ENCODE assay signal across 20 cellular contexts in the genomic region with DNA sequence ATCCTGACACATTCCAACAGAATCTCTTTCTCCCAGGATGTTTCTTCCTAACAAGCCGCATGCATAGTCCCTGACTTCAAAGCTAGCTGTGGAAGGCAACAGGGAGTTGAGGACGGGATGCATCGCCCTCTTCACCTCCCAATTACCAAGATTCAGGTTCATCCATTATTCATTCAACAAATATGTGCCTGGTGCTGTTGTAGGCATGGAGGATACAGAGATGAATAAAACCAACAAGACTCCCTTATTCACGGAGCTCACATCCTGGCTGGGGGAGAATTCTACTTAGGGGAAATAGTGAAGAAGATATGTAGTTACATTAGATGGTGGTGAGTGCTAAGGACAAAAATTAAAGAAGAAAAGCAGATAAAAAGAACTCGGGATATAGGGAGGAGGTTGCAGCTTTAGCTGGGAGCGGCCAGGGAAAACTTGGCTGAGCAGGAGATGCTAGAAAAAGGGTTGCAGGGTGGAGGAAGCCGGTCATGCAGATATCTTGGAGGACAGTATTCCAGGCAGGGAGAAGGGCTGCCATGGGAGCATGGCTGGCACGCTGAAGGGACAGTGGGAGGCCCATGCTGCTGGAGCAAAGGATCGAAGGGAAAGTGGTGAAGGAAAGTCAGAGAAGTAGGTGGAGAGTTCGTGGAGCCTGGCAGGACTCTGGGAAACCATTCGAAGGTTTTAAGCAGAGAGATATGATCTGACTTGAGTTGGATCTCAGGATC. TPM values are rescaled to one million over a fixed set of nuclear protein-coding genes. Genes with fewer than 3 reads are reported as not detected.
DNase-seq lines count a peak whose midpoint lies in the region; ATAC-seq and TF ChIP-seq lines count a peak whose summit lies in the region.
"Had no signal": no experiment of that assay in that cellular context is flagged by ENCODE, and none has a peak within 500 bp of the region (broad histone marks: within the 10 kb centered on the region; RNA-seq: fewer than 3 reads in every experiment).

No MANE protein-coding gene starts in this region.

- H3K4me1 Mint-ChIP-seq in central memory CD8-positive, alpha-beta T cell: peaks cover 11% of the 10 kb centered on the region
- peaks cover 13% of the 10 kb centered on the region for H3K4me1 Mint-ChIP-seq in activated T-cell treated with anti-CD3 and anti-CD28 coated beads, Interleukin-2, amount 50 U/mL, for 72 hours (ENCODE audit: low read depth)

- peaks cover 38% of the 10 kb centered on the region for H3K27me3 Mint-ChIP-seq in central memory CD8-positive, alpha-beta T cell
- H3K27me3 Mint-ChIP-seq in activated T-cell treated with anti-CD3 and anti-CD28 coated beads, Interleukin-2, amount 50 U/mL, for 72 hours (ENCODE audit: low read depth): peaks cover 54% of the 10 kb centered on the region

- WGBS in HUES64: 83% methylated on average over 11 of the region's 11 CpGs

- H3K27ac ChIP-seq in A673 (ENCODE audit: low read depth, low read length, poor library complexity, severe bottlenecking) (peak overlapping the region; percentile 79), HUES64 (ENCODE audit: low read depth, low read length) (peak overlapping the region; percentile 9), muscle layer of colon (ENCODE audit: low read depth, low read length) (peak overlapping the region; percentile 25)
- H3K27ac ChIP-seq: cardiac muscle cell, KMS-11, ovary, SJSA1 had no signal

- H3K27me3 ChIP-seq in A673 (replicated peaks; ENCODE audit: insufficient read depth, low read depth, low read length, poor library complexity): no peaks in the 10 kb centered on the region
- H3K27me3 ChIP-seq in HUES64 (ENCODE audit: insufficient read depth, low read length): no peaks in the 10 kb centered on the region
- H3K27me3 ChIP-seq in muscle layer of colon (ENCODE audit: control insufficient read depth in 1 of 2, insufficient read depth in 2 of 2, low read length in 2 of 2): no peaks in the 10 kb centered on the region
- H3K27me3 ChIP-seq: cardiac muscle cell, ovary, SJSA1 had no signal

- intact Hi-C loops in A673 (cut with micrococcal nuclease; ENCODE audit: unreplicated experiment): no loop called here

- BruUV-seq in A673 (replicated peaks; lab: Mats Ljungman, UMichigan): no TSS peak

- H3K36me3 Mint-ChIP-seq in central memory CD8-positive, alpha-beta T cell (ENCODE audit: insufficient read depth): no peaks in the 10 kb centered on the region
- no peaks in the 10 kb centered on the region for H3K36me3 Mint-ChIP-seq in activated T-cell treated with anti-CD3 and anti-CD28 coated beads, Interleukin-2, amount 50 U/mL, for 72 hours (ENCODE audit: insufficient read depth in 2 of 2)
- H3K36me3 Mint-ChIP-seq: memory B cell had no signal

- no peak for TF ChIP-seq CTCF in A673 (conservative IDR thresholded peaks at IDR 0.05; ENCODE audit: low read depth, low read length)

- no peak overlapping the region for H3K4me3 ChIP-seq in A673 (ENCODE audit: low read depth, low read length, poor library complexity, severe bottlenecking)
- H3K4me3 ChIP-seq in HUES64 (ENCODE audit: low read length): 0 out of 2 replicates have a peak overlapping the region, but pooled peaks have one; percentile 2
- no peak overlapping the region for H3K4me3 ChIP-seq in muscle layer of colon (ENCODE audit: low read depth in 1 of 2, low read length in 2 of 2)
- H3K4me3 ChIP-seq: cardiac muscle cell, ovary, SJSA1 had no signal

- H3K9me3 ChIP-seq in A673 (ENCODE audit: low read depth, low read length, poor library complexity, severe bottlenecking) (no peaks in the 10 kb centered on the region), HUES64 (ENCODE audit: insufficient read depth, low read depth, low read length) (no peaks in the 10 kb centered on the region), muscle layer of colon (ENCODE audit: low read length) (no peaks in the 10 kb centered on the region)
- H3K9me3 ChIP-seq: ovary, SJSA1 had no signal

- CTCF ChIA-PET in A673 (lab: Charles Lee): no interaction called here

- no peak for ATAC-seq in central memory CD8-positive, alpha-beta T cell (replicated peaks; ENCODE audit: extremely low read depth, poor library complexity, severe bottlenecking)
- no peak for ATAC-seq in activated T-cell treated with anti-CD3 and anti-CD28 coated beads, Interleukin-2, amount 50 U/mL, for 72 hours (replicated peaks in 1 of 2)

- H3K9me3 Mint-ChIP-seq in central memory CD8-positive, alpha-beta T cell: no peaks in the 10 kb centered on the region
- H3K9me3 Mint-ChIP-seq in activated T-cell treated with anti-CD3 and anti-CD28 coated beads, Interleukin-2, amount 50 U/mL, for 72 hours: no peaks in the 10 kb centered on the region
- H3K9me3 Mint-ChIP-seq: activated CD4-positive, alpha-beta T cell treated with anti-CD3 and anti-CD28 coated beads, Interleukin-2, amount 10 ng/mL, durations not matched to agents 7 days and 5 days; memory B cell had no signal

- peak overlapping the region; percentile 4 for H3K27ac Mint-ChIP-seq in central memory CD8-positive, alpha-beta T cell (ENCODE audit: low read depth)
- no peak overlapping the region for H3K27ac Mint-ChIP-seq in activated T-cell treated with anti-CD3 and anti-CD28 coated beads, Interleukin-2, amount 50 U/mL, for 72 hours
- H3K27ac Mint-ChIP-seq: activated CD4-positive, alpha-beta T cell treated with anti-CD3 and anti-CD28 coated beads, Interleukin-2, amount 10 ng/mL, durations not matched to agents 7 days and 5 days; memory B cell had no signal

- H3K9ac ChIP-seq in HUES64 (ENCODE audit: low read depth, low read length) (no peak overlapping the region), muscle layer of colon (ENCODE audit: low read length) (no peak overlapping the region)
- H3K9ac ChIP-seq: KMS-11 had no signal

- DNase-seq in A673 (ENCODE audit: low spot score): no peak
- no peak for DNase-seq in central memory CD8-positive, alpha-beta T cell (ENCODE audit: low spot score in 2 of 2)
- no peak for DNase-seq in GM19238 (ENCODE audit: insufficient read length, low spot score)
- no peak for DNase-seq in activated T-cell treated with anti-CD3 and anti-CD28 coated beads, Interleukin-2, amount 50 U/mL, for 72 hours
- no peak for DNase-seq in stimulated activated CD4-positive, alpha-beta T cell treated with anti-CD3 and anti-CD28 coated beads, Interleukin-4, amount 100 ng/mL, for 1 hour
- DNase-seq in A172 (ENCODE audit: low spot score): no peak
- DNase-seq: activated CD4-positive, alpha-beta T cell treated with anti-CD3 and anti-CD28 coated beads, Interleukin-2, amount 10 ng/mL, durations not matched to agents 7 days and 5 days; activated naive CD4-positive, alpha-beta T cell treated with anti-CD3 and anti-CD28 coated beads, Interleukin-2, amount 50 U/mL, for 16 hours; GF-D8; NCI-H146; NCI-H446 treated with DMSO at 0.1 percent for 48 hours; ovary; stimulated activated naive CD4-positive, alpha-beta T cell treated with Interleukin-2 at 50 U/mL for 16 hours had no signal

- H3K4me1 ChIP-seq in A673 (ENCODE audit: insufficient read depth, low read length, poor library complexity, severe bottlenecking): peaks cover 69% of the 10 kb centered on the region
- H3K4me1 ChIP-seq in HUES64 (ENCODE audit: insufficient read depth, low read length): peaks cover 57% of the 10 kb centered on the region
- H3K4me1 ChIP-seq in muscle layer of colon (ENCODE audit: insufficient read depth, low read length): peaks cover 52% of the 10 kb centered on the region

- POLR2A ChIA-PET in A673 (lab: Charles Lee; ENCODE audit: low non-redundant PET): no interaction called here

- H3K36me3 ChIP-seq in A673 (ENCODE audit: insufficient read depth, low read length, poor library complexity, severe bottlenecking) (no peaks in the 10 kb centered on the region), HUES64 (ENCODE audit: insufficient read depth, low read length) (peaks cover 7% of the 10 kb centered on the region; the same call in 1 of the 2 replicates), muscle layer of colon (ENCODE audit: insufficient read depth, low read length) (no peaks in the 10 kb centered on the region)
- H3K36me3 ChIP-seq: cardiac muscle cell, ovary had no signal

- no peak overlapping the region for H3K4me3 Mint-ChIP-seq in central memory CD8-positive, alpha-beta T cell
- no peak overlapping the region for H3K4me3 Mint-ChIP-seq in activated T-cell treated with anti-CD3 and anti-CD28 coated beads, Interleukin-2, amount 50 U/mL, for 72 hours
- H3K4me3 Mint-ChIP-seq: activated CD4-positive, alpha-beta T cell treated with anti-CD3 and anti-CD28 coated beads, Interleukin-2, amount 10 ng/mL, durations not matched to agents 7 days and 5 days; memory B cell had no signal

RNA-seq across cellular contexts. Expression of a gene that starts 5.0 kb away (rescaled TPM):
- total RNA-seq in A673 (2021): 116 and 125 TPM in 2 replicates
- 99.8 TPM for polyA plus RNA-seq in HUES64 (2013, experiment 1 of 2)
- polyA plus RNA-seq in HUES64 (2013, experiment 2 of 2): 111 TPM
- 1 to 10 TPM in 1 of 2 donors, under 1 TPM in 1; 0.65 to 1.6 TPM for total RNA-seq in activated T-cell treated with anti-CD3 and anti-CD28 coated beads, Interleukin-2, amount 50 U/mL, for 72 hours
- 118 and 146 TPM in 2 replicates for total RNA-seq in A172 (2014; rRNA removed; shearing (Covaris generic))

RNA-seq across cellular contexts. Expression of a gene that starts 52.4 kb away (rescaled TPM):
- not detected in 2 replicates for total RNA-seq in A673 (2021)
- not detected for polyA plus RNA-seq in HUES64 (2013, experiment 1 of 2)
- not detected for polyA plus RNA-seq in HUES64 (2013, experiment 2 of 2)
- total RNA-seq in activated T-cell treated with anti-CD3 and anti-CD28 coated beads, Interleukin-2, amount 50 U/mL, for 72 hours: not detected
- total RNA-seq in A172 (2014; rRNA removed; shearing (Covaris generic)): 0.17 TPM in 1 of 2 replicates, not detected in the other
- total RNA-seq: activated CD4-positive, alpha-beta T cell treated with anti-CD3 and anti-CD28 coated beads, Interleukin-2, amount 10 ng/mL, durations not matched to agents 7 days and 5 days; cardiac muscle cell; frontal cortex; SJSA1 had no signal

Comparison
In these comparisons a context has a peak if more than half of its experiments do, and no peak if none do; other contexts are left out.
1. H3K27ac ChIP-seq: peak in every context shown above with its lines; median percentile 79 in A673; 25 in muscle layer of colon; 9 in HUES64.
2. RNA of a gene that starts 5.0 kb away (total RNA-seq): 118 to 146 TPM in A172 and 116 to 125 TPM in A673; 0.65 to 1.6 TPM in activated T-cell treated with anti-CD3 and anti-CD28 coated beads, Interleukin-2, amount 50 U/mL, for 72 hours; every median in the first group is over 10 times any median in the second.